In genomic region chrX:72245461-72246089, GRCh38 we compare ENCODE assay signal across 8 cellular contexts. TPM values are rescaled to one million over a fixed set of nuclear protein-coding genes. Genes with fewer than 3 reads are reported as not detected.
A peak's percentile ranks its signal among the peaks of the same experiment; 100 is the strongest.
DNase-seq lines count a peak whose midpoint lies in the region; ATAC-seq and TF ChIP-seq lines count a peak whose summit lies in the region.

No MANE protein-coding gene starts in this region.

- H3K9me3 ChIP-seq in lower lobe of right lung: no peaks in the 10 kb centered on the region

- no peaks in the 10 kb centered on the region for H3K9me3 Mint-ChIP-seq in activated B cell treated with CpG ODN at 0.5 μM for 24 hours

- CTCF ChIA-PET in activated B cell treated with CpG ODN at 0.5 μM for 24 hours (lab: Charles Lee): interaction anchor here (1.3 to 1.5 kb wide), 3 partner anchors 31 to 1889 kb away, joined by 6 to 8 read pairs (median 6); partner anchors contain the start of gene RPS4X

- peak; percentile 78 for ATAC-seq in GM18511 (IDR thresholded peaks at IDR 0.05; ENCODE audit: unreplicated experiment)
- ATAC-seq in activated B cell treated with CpG ODN at 0.5 μM for 24 hours (ENCODE audit: low read depth): no peak
- ATAC-seq in lower lobe of right lung: peak; percentile 62 to 78
- ATAC-seq in GM21528 (IDR thresholded peaks at IDR 0.05; ENCODE audit: low FRiP score, unreplicated experiment): no peak

- H3K27ac Mint-ChIP-seq in activated B cell treated with CpG ODN at 0.5 μM for 24 hours: no peak overlapping the region

- no peaks in the 10 kb centered on the region for H3K4me1 ChIP-seq in lower lobe of right lung

- H3K4me3 ChIP-seq in AG10803 (ENCODE audit: low read length): no peak overlapping the region
- H3K4me3 ChIP-seq in coronary artery: no peak overlapping the region
- H3K4me3 ChIP-seq in lower lobe of right lung: no peak overlapping the region

- H3K27me3 Mint-ChIP-seq in activated B cell treated with CpG ODN at 0.5 μM for 24 hours: no peaks in the 10 kb centered on the region

- no peaks in the 10 kb centered on the region for H3K4me1 Mint-ChIP-seq in activated B cell treated with CpG ODN at 0.5 μM for 24 hours

- no peaks in the 10 kb centered on the region for H3K36me3 ChIP-seq in lower lobe of right lung

- H3K27ac ChIP-seq in coronary artery: no peak overlapping the region
- H3K27ac ChIP-seq in lower lobe of right lung: no peak overlapping the region
- no peak overlapping the region for H3K27ac ChIP-seq in substantia nigra (ENCODE audit: low read depth, low read length, poor library complexity, severe bottlenecking)

- H3K36me3 Mint-ChIP-seq in activated B cell treated with CpG ODN at 0.5 μM for 24 hours (ENCODE audit: low read depth): no peaks in the 10 kb centered on the region

- peak; percentile 72 for TF ChIP-seq CTCF in AG10803 (conservative IDR thresholded peaks at IDR 0.05; ENCODE audit: low read length)
- peak; percentile 21 for TF ChIP-seq CTCF in activated B cell treated with CpG ODN at 0.5 μM for 24 hours (IDR thresholded peaks at IDR 0.05)
- TF ChIP-seq CTCF in coronary artery (IDR thresholded peaks at IDR 0.05): peak; percentile 66
- peak; percentile 60 for TF ChIP-seq CTCF in lower lobe of right lung (IDR thresholded peaks at IDR 0.05)

- intact Hi-C loops in activated B cell treated with CpG ODN at 0.5 μM for 24 hours (cut with micrococcal nuclease) (loop anchor here (1.0 to 5.0 kb wide), 2 partner anchors 295 to 1887 kb away; no protein-coding TSS in a partner anchor), lower lobe of right lung (cut with DNase I) (no loop called here)

- DNase-seq in AG10803 (ENCODE audit: low read depth) (peak; percentile 46), NCI-H1694 treated with DMSO at 0.1 percent for 48 hours (lab: John Stamatoyannopoulos, UW) (peak; percentile 49), activated B cell treated with CpG ODN at 0.5 μM for 24 hours (no peak), coronary artery (ENCODE audit: low spot score) (no peak), lower lobe of right lung (peak; percentile 48), substantia nigra (lab: John Stamatoyannopoulos, UW) (peak in 37 of 49 donors; percentile 0 to 45 (median 8))

- H3K4me3 Mint-ChIP-seq in activated B cell treated with CpG ODN at 0.5 μM for 24 hours: no peak overlapping the region

- POLR2A ChIA-PET in activated B cell treated with CpG ODN at 0.5 μM for 24 hours (lab: Charles Lee): interaction anchor here (1.1 kb wide), 1 partner anchor 32 kb away, joined by 3 read pairs; the partner anchor contains the start of gene RPS4X

- H3K27me3 ChIP-seq in lower lobe of right lung (ENCODE audit: low read depth): no peaks in the 10 kb centered on the region

RNA-seq across cellular contexts. Expression of gene ERCC6L, which starts 6.7 kb away (rescaled TPM):
- total RNA-seq in activated B cell treated with CpG ODN at 0.5 μM for 24 hours (0.91 and 1.1 TPM in 2 replicates), lower lobe of right lung (0.24 TPM)

RNA-seq across cellular contexts. Expression of gene RPS4X, which starts 31.5 kb away (rescaled TPM):
- total RNA-seq in activated B cell treated with CpG ODN at 0.5 μM for 24 hours (1,509 and 1,643 TPM in 2 replicates), lower lobe of right lung (629 TPM)

Comparison
In these comparisons a context has a peak if more than half of its experiments do, and no peak if none do; other contexts are left out.
1. DNase-seq: peak in AG10803 (single experiment), NCI-H1694 treated with DMSO at 0.1 percent for 48 hours (single experiment), lower lobe of right lung (single experiment) and substantia nigra (37 of 49); none in activated B cell treated with CpG ODN at 0.5 μM for 24 hours (single experiment) and coronary artery (single experiment).
2. CTCF ChIP-seq: peak in every context shown above with its lines; median percentile 72 in AG10803; 66 in coronary artery; 60 in lower lobe of right lung; 21 in activated B cell treated with CpG ODN at 0.5 μM for 24 hours.
3. ATAC-seq: peak in GM18511 (single experiment) and lower lobe of right lung (2 of 2); none in activated B cell treated with CpG ODN at 0.5 μM for 24 hours (single experiment) and GM21528 (single experiment).